37 cellular contexts compared by ENCODE assay signal in genomic region chr6:167555836-167556235, GRCh38.
"Had no signal": no experiment of that assay in that cellular context is flagged by ENCODE, and none has a peak within 500 bp of the region (broad histone marks: within the 10 kb centered on the region; RNA-seq: fewer than 3 reads in every experiment).

No MANE protein-coding gene starts in this region.

- H3K4me1 Mint-ChIP-seq: activated naive CD4-positive, alpha-beta T cell treated with anti-CD3 and anti-CD28 coated beads, Interleukin-2, amount 10 ng/mL, durations not matched to agents 7 days and 5 days; activated naive CD4-positive, alpha-beta T cell treated with anti-CD3 and anti-CD28 coated beads, Interleukin-2, amount 50 U/mL, for 24 hours; activated naive CD8-positive, alpha-beta T cell treated with anti-CD3 and anti-CD28 coated beads for 36 hours; activated naive CD8-positive, alpha-beta T cell treated with anti-CD3 and anti-CD28 coated beads, Interleukin-2, amount 10 ng/mL, durations not matched to agents 7 days and 5 days; activated naive CD8-positive, alpha-beta T cell treated with anti-CD3 and anti-CD28 coated beads, Interleukin-2, amount 50 U/mL, for 24 hours; activated T-helper 17 cell treated with anti-CD3 and anti-CD28 coated beads, Interleukin-2, amount 50 U/mL, for 72 hours; central memory CD8-positive, alpha-beta T cell had no signal

- DNase-seq: activated effector memory CD4-positive, alpha-beta T cell treated with anti-CD3 and anti-CD28 coated beads, Interleukin-2, amount 50 U/mL, for 16 hours; activated effector memory CD4-positive, alpha-beta T cell treated with Interleukin-2 at 50 U/mL for 16 hours; activated gamma-delta T cell; activated gamma-delta T cell treated with Interleukin-2 at 50 U/mL for 16 hours; activated naive CD4-positive, alpha-beta T cell; activated naive CD4-positive, alpha-beta T cell treated with anti-CD3 and anti-CD28 coated beads for 36 hours; activated naive CD4-positive, alpha-beta T cell treated with anti-CD3 and anti-CD28 coated beads, Interleukin-2, amount 10 ng/mL, durations not matched to agents 7 days and 5 days; activated naive CD4-positive, alpha-beta T cell treated with anti-CD3 and anti-CD28 coated beads, Interleukin-2, amount 50 U/mL, for 16 hours; activated naive CD4-positive, alpha-beta T cell treated with Interleukin-2 at 50 U/mL for 16 hours; activated naive CD8-positive, alpha-beta T cell treated with anti-CD3 and anti-CD28 coated beads for 36 hours; activated naive CD8-positive, alpha-beta T cell treated with anti-CD3 and anti-CD28 coated beads, Interleukin-2, amount 10 ng/mL, durations not matched to agents 7 days and 5 days; activated naive CD8-positive, alpha-beta T cell treated with anti-CD3 and anti-CD28 coated beads, Interleukin-2, amount 50 U/mL, for 24 hours; activated T-cell treated with anti-CD3 and anti-CD28 coated beads, Interleukin-2, amount 50 U/mL, for 24 hours; activated T-cell treated with anti-CD3 and anti-CD28 coated beads, Interleukin-2, amount 50 U/mL, for 4 hours; activated T-cell treated with anti-CD3 and anti-CD28 coated beads, Interleukin-2, amount 50 U/mL, for 48 hours; activated T-cell treated with anti-CD3 and anti-CD28 coated beads, Interleukin-2, amount 50 U/mL, for 72 hours; adrenal gland; amniotic stem cell; amygdala; anterior cingulate cortex; aorta; body of pancreas; brain microvascular endothelial cell; caudate nucleus; central memory CD4-positive, alpha-beta T cell; cerebellar nuclear complex had no signal

- H3K4me1 ChIP-seq: adrenal gland, breast epithelium had no signal

- H3K27ac Mint-ChIP-seq: activated naive CD4-positive, alpha-beta T cell treated with anti-CD3 and anti-CD28 coated beads for 36 hours; activated naive CD4-positive, alpha-beta T cell treated with anti-CD3 and anti-CD28 coated beads, Interleukin-2, amount 10 ng/mL, durations not matched to agents 7 days and 5 days; activated naive CD4-positive, alpha-beta T cell treated with anti-CD3 and anti-CD28 coated beads, Interleukin-2, amount 50 U/mL, for 24 hours; activated naive CD4-positive, alpha-beta T cell treated with anti-CD3 and anti-CD28 coated beads, Interleukin-2, amount 50 U/mL, for 72 hours; activated naive CD8-positive, alpha-beta T cell; activated naive CD8-positive, alpha-beta T cell treated with anti-CD3 and anti-CD28 coated beads for 36 hours; activated naive CD8-positive, alpha-beta T cell treated with anti-CD3 and anti-CD28 coated beads, Interleukin-2, amount 10 ng/mL, durations not matched to agents 7 days and 5 days; activated naive CD8-positive, alpha-beta T cell treated with anti-CD3 and anti-CD28 coated beads, Interleukin-2, amount 50 U/mL, for 24 hours; activated T-cell treated with anti-CD3 and anti-CD28 coated beads, Interleukin-2, amount 50 U/mL, for 24 hours; activated T-cell treated with anti-CD3 and anti-CD28 coated beads, Interleukin-2, amount 50 U/mL, for 72 hours; activated T-helper 1 cell treated with anti-CD3 and anti-CD28 coated beads, Interleukin-12 subunit alpha, Interleukin-12 subunit beta, Interleukin-2, Interleukin-4 antibody, amounts not matched to agents 30 ng/mL and 10 ng/mL and 1 ng/mL, durations not matched to agents 14 hours and 24 hours and 36 hours; activated T-helper 17 cell treated with anti-CD3 and anti-CD28 coated beads, Interleukin-2, amount 50 U/mL, for 72 hours; activated T-helper 2 cell treated with anti-CD3 and anti-CD28 coated beads, Interferon-gamma antibody, Interleukin-2, Interleukin-4, amounts not matched to agents 10 μg/mL and 5 μg/mL and 100 μg/mL, durations not matched to agents 14 hours and 24 hours and 36 hours; brain had no signal

- H3K27ac ChIP-seq: adrenal gland, ascending aorta, body of pancreas, brain microvascular endothelial cell, breast epithelium, cardiac muscle cell had no signal

- H3K9me3 ChIP-seq: body of pancreas had no signal

- H3K36me3 ChIP-seq: adrenal gland, ascending aorta, brain microvascular endothelial cell, breast epithelium, cardiac muscle cell had no signal

- H3K9me3 Mint-ChIP-seq: central memory CD8-positive, alpha-beta T cell had no signal

- H3K4me3 ChIP-seq: adrenal gland, ascending aorta, body of pancreas, breast epithelium, cardiac muscle cell had no signal

- H3K36me3 Mint-ChIP-seq: activated naive CD4-positive, alpha-beta T cell treated with anti-CD3 and anti-CD28 coated beads, Interleukin-2, amount 10 ng/mL, durations not matched to agents 7 days and 5 days; activated naive CD4-positive, alpha-beta T cell treated with anti-CD3 and anti-CD28 coated beads, Interleukin-2, amount 50 U/mL, for 24 hours; activated naive CD4-positive, alpha-beta T cell treated with anti-CD3 and anti-CD28 coated beads, Interleukin-2, amount 50 U/mL, for 72 hours; activated naive CD8-positive, alpha-beta T cell; activated naive CD8-positive, alpha-beta T cell treated with anti-CD3 and anti-CD28 coated beads for 36 hours; activated naive CD8-positive, alpha-beta T cell treated with anti-CD3 and anti-CD28 coated beads, Interleukin-2, amount 10 ng/mL, durations not matched to agents 7 days and 5 days; brain had no signal

- H3K4me3 Mint-ChIP-seq: activated naive CD4-positive, alpha-beta T cell treated with anti-CD3 and anti-CD28 coated beads for 36 hours; activated naive CD4-positive, alpha-beta T cell treated with anti-CD3 and anti-CD28 coated beads, Interleukin-2, amount 10 ng/mL, durations not matched to agents 7 days and 5 days; activated naive CD4-positive, alpha-beta T cell treated with anti-CD3 and anti-CD28 coated beads, Interleukin-2, amount 50 U/mL, for 24 hours; activated naive CD8-positive, alpha-beta T cell; activated naive CD8-positive, alpha-beta T cell treated with anti-CD3 and anti-CD28 coated beads for 36 hours; activated naive CD8-positive, alpha-beta T cell treated with anti-CD3 and anti-CD28 coated beads, Interleukin-2, amount 10 ng/mL, durations not matched to agents 7 days and 5 days; activated naive CD8-positive, alpha-beta T cell treated with anti-CD3 and anti-CD28 coated beads, Interleukin-2, amount 50 U/mL, for 24 hours; activated T-cell treated with anti-CD3 and anti-CD28 coated beads, Interleukin-2, amount 50 U/mL, for 24 hours; activated T-cell treated with anti-CD3 and anti-CD28 coated beads, Interleukin-2, amount 50 U/mL, for 4 hours; activated T-cell treated with anti-CD3 and anti-CD28 coated beads, Interleukin-2, amount 50 U/mL, for 72 hours; activated T-helper 1 cell treated with anti-CD3 and anti-CD28 coated beads, Interleukin-12 subunit alpha, Interleukin-12 subunit beta, Interleukin-2, Interleukin-4 antibody, amounts not matched to agents 30 ng/mL and 10 ng/mL and 1 ng/mL, durations not matched to agents 14 hours and 24 hours and 36 hours; activated T-helper 17 cell treated with anti-CD3 and anti-CD28 coated beads, Interleukin-2, amount 50 U/mL, for 72 hours; brain; central memory CD8-positive, alpha-beta T cell had no signal

- ATAC-seq: activated naive CD4-positive, alpha-beta T cell treated with anti-CD3 and anti-CD28 coated beads, Interleukin-2, amount 50 U/mL, for 72 hours; activated naive CD8-positive, alpha-beta T cell treated with anti-CD3 and anti-CD28 coated beads, Interleukin-2, amount 50 U/mL, for 24 hours; activated T-cell treated with anti-CD3 and anti-CD28 coated beads, Interleukin-2, amount 50 U/mL, for 4 hours; activated T-cell treated with anti-CD3 and anti-CD28 coated beads, Interleukin-2, amount 50 U/mL, for 72 hours; activated T-helper 17 cell treated with anti-CD3 and anti-CD28 coated beads, Interleukin-2, amount 50 U/mL, for 72 hours; body of pancreas had no signal

- H3K27me3 Mint-ChIP-seq: activated naive CD4-positive, alpha-beta T cell treated with anti-CD3 and anti-CD28 coated beads, Interleukin-2, amount 50 U/mL, for 24 hours; activated T-cell treated with anti-CD3 and anti-CD28 coated beads, Interleukin-2, amount 50 U/mL, for 24 hours; activated T-helper 17 cell treated with anti-CD3 and anti-CD28 coated beads, Interleukin-2, amount 50 U/mL, for 72 hours; central memory CD8-positive, alpha-beta T cell had no signal
